ENCODE assay signal across 21 cellular contexts in genomic region chr14:71250791-71251190, GRCh38.
"Had no signal": no experiment of that assay in that cellular context is flagged by ENCODE, and none has a peak within 500 bp of the region (broad histone marks: within the 10 kb centered on the region; RNA-seq: fewer than 3 reads in every experiment).

No MANE protein-coding gene starts in this region.

- H3K27me3 Mint-ChIP-seq: stimulated activated naive CD8-positive, alpha-beta T cell treated with anti-CD3 and anti-CD28 coated beads, Interleukin-15, amount 100 ng/mL, for 72 hours had no signal

- H3K27ac Mint-ChIP-seq: activated CD8-positive, alpha-beta T cell treated with anti-CD3 and anti-CD28 coated beads, Interleukin-2, amount 10 ng/mL, durations not matched to agents 7 days and 5 days; activated naive CD4-positive, alpha-beta T cell treated with anti-CD3 and anti-CD28 coated beads, Interleukin-2, amount 50 U/mL, for 72 hours; nephron; stimulated activated naive CD8-positive, alpha-beta T cell treated with anti-CD3 and anti-CD28 coated beads, Interleukin-15, amount 100 ng/mL, for 72 hours; T-helper 1 cell treated with Interleukin-12 subunit alpha and Interleukin-12 subunit beta and Interleukin-4 antibody, amounts not matched to agents 30 μg/mL and 1 μg/mL, for 36 hours had no signal

- H3K36me3 ChIP-seq: colonic mucosa, esophagus muscularis mucosa, neutrophil, pancreas, right atrium auricular region, tibial nerve had no signal

- H3K4me3 ChIP-seq: colonic mucosa, dorsolateral prefrontal cortex, esophagus muscularis mucosa, pancreas, psoas muscle, right atrium auricular region, tibial nerve had no signal

- DNase-seq: activated CD4-positive, alpha-beta T cell treated with anti-CD3 and anti-CD28 coated beads for 1 hour; activated CD4-positive, alpha-beta T cell treated with anti-CD3 and anti-CD28 coated beads, Interleukin-2, amount 50 U/mL, for 1 hour; activated CD8-positive, alpha-beta T cell treated with anti-CD3 and anti-CD28 coated beads, Interleukin-2, amount 10 ng/mL, durations not matched to agents 7 days and 5 days; amniotic stem cell; colonic mucosa; dorsolateral prefrontal cortex; hypothalamus; islet precursor cell; left cardiac atrium; midbrain; pancreas; psoas muscle; stimulated activated naive CD8-positive, alpha-beta T cell treated with anti-CD3 and anti-CD28 coated beads, Interleukin-15, amount 100 ng/mL, for 72 hours; T1000 had no signal

- H3K27ac ChIP-seq: colonic mucosa, dorsolateral prefrontal cortex, esophagus muscularis mucosa, neutrophil, pancreas, psoas muscle, right atrium auricular region, tibial nerve had no signal

- H3K9me3 ChIP-seq: colonic mucosa, esophagus muscularis mucosa, neutrophil, pancreas, psoas muscle, right atrium auricular region had no signal

- ATAC-seq: activated CD8-positive, alpha-beta T cell treated with anti-CD3 and anti-CD28 coated beads, Interleukin-2, amount 10 ng/mL, durations not matched to agents 7 days and 5 days; activated naive CD4-positive, alpha-beta T cell treated with anti-CD3 and anti-CD28 coated beads, Interleukin-2, amount 50 U/mL, for 72 hours; left cardiac atrium; pancreas; psoas muscle; stimulated activated naive CD8-positive, alpha-beta T cell treated with anti-CD3 and anti-CD28 coated beads, Interleukin-15, amount 100 ng/mL, for 72 hours had no signal

- H3K4me1 ChIP-seq: colonic mucosa, esophagus muscularis mucosa, pancreas, psoas muscle, right atrium auricular region, tibial nerve had no signal

- H3K27me3 ChIP-seq: colonic mucosa, dorsolateral prefrontal cortex, neutrophil, pancreas, right atrium auricular region, tibial nerve had no signal

- H3K4me3 Mint-ChIP-seq: activated CD8-positive, alpha-beta T cell treated with anti-CD3 and anti-CD28 coated beads, Interleukin-2, amount 10 ng/mL, durations not matched to agents 7 days and 5 days; nephron; stimulated activated naive CD8-positive, alpha-beta T cell treated with anti-CD3 and anti-CD28 coated beads, Interleukin-15, amount 100 ng/mL, for 72 hours; T-helper 1 cell treated with Interleukin-12 subunit alpha and Interleukin-12 subunit beta and Interleukin-4 antibody, amounts not matched to agents 30 μg/mL and 1 μg/mL, for 36 hours had no signal

- H3K4me1 Mint-ChIP-seq: nephron had no signal
